2 cellular contexts compared by ENCODE assay signal in genomic region chr15:71357357-71357756, GRCh38.
TF ChIP-seq lines count a peak whose summit lies in the region.

No MANE protein-coding gene starts in this region.

TF ChIP-seq in HCT116, 20 proteins besides CTCF, POLR2A, EP300 and RAD21 (continued from another document):
- TF ChIP-seq CBX3 (IDR thresholded peaks at IDR 0.05; ENCODE audit: low read depth) (no peak), ELF1 (IDR thresholded peaks at IDR 0.05; ENCODE audit: borderline replicate concordance, low read depth) (no peak), POLR2AphosphoS5 (IDR thresholded peaks at IDR 0.05; ENCODE audit: low read depth, low read length) (no peak), SIN3A (IDR thresholded peaks at IDR 0.05; ENCODE audit: low read depth) (no peak), FOSL1 (IDR thresholded peaks at IDR 0.05; ENCODE audit: low read depth) (no peak), EGR1 (IDR thresholded peaks at IDR 0.05; ENCODE audit: low read depth) (no peak), ZBTB33 (IDR thresholded peaks at IDR 0.05; ENCODE audit: extremely low read depth, insufficient replicate concordance, low read length) (no peak), MAX (IDR thresholded peaks at IDR 0.05) (no peak), TCF7L2 (IDR thresholded peaks at IDR 0.05; ENCODE audit: borderline replicate concordance, extremely low read depth, insufficient read depth, insufficient read length) (no peak), SP1 (IDR thresholded peaks at IDR 0.05; ENCODE audit: low read depth) (no peak), YY1 (IDR thresholded peaks at IDR 0.05; ENCODE audit: extremely low read depth, insufficient replicate concordance, low read depth, low read length) (no peak), CEBPB (IDR thresholded peaks at IDR 0.05; ENCODE audit: low read depth) (no peak), ATF3 (IDR thresholded peaks at IDR 0.05) (no peak), EZH2phosphoT487 (IDR thresholded peaks at IDR 0.05; ENCODE audit: borderline replicate concordance) (no peak), JUND (IDR thresholded peaks at IDR 0.05) (no peak), ZNF274 (IDR thresholded peaks at IDR 0.05; ENCODE audit: low read depth, low read length) (no peak), EZH2 (IDR thresholded peaks at IDR 0.05) (no peak), SRF (IDR thresholded peaks at IDR 0.05; ENCODE audit: low read depth) (no peak), ZFX (IDR thresholded peaks at IDR 0.05) (no peak)

TF ChIP-seq in WTC11, 78 proteins besides CTCF, POLR2A, EP300 and RAD21 (continued from another document):
- no peak for TF ChIP-seq PREB (CRISPR knock-in tag; IDR thresholded peaks at IDR 0.05; ENCODE audit: borderline replicate concordance)
